ENCODE assay signal across 20 cellular contexts in genomic region chr17:80214012-80214877, GRCh38. TPM values are rescaled to one million over a fixed set of nuclear protein-coding genes. Genes with fewer than 3 reads are reported as not detected.
DNase-seq lines count a peak whose midpoint lies in the region; ATAC-seq, FAIRE-seq and TF ChIP-seq lines count a peak whose summit lies in the region.
"Had no signal": no experiment of that assay in that cellular context is flagged by ENCODE, and none has a peak within 500 bp of the region (broad histone marks: within the 10 kb centered on the region; RNA-seq: fewer than 3 reads in every experiment).

No MANE protein-coding gene starts in this region.

- H3K4me1 ChIP-seq in HepG2 (ENCODE audit: insufficient read depth, low read length), result peaks cover 12% of the 10 kb centered on the region
- peaks cover 0 to 2% (median 0%) of the 10 kb centered on the region in 4 donors for H3K4me1 ChIP-seq in right lobe of liver
- H3K4me1 ChIP-seq in GM23338 (ENCODE audit: insufficient read depth), result no peaks in the 10 kb centered on the region
- peaks cover 0 to 2% of the 10 kb centered on the region in 2 donors for H3K4me1 ChIP-seq in kidney (ENCODE audit: control insufficient read depth in 1 of 2, insufficient read depth in 1 of 2, low read depth in 1 of 2, low read length in 2 of 2)

- H3F3A ChIP-seq in GM23338 (replicated peaks; ENCODE audit: low read depth), result peaks cover 2% of the 10 kb centered on the region; the same call in 1 of the 2 replicates

- POLR2A ChIA-PET in HepG2 (lab: Yijun Ruan, JAX), result no interaction called here

- BruUV-seq in HepG2 (replicated peaks; lab: Mats Ljungman, UMichigan), result no TSS peak

- no peak overlapping the region for H3K27ac Mint-ChIP-seq in GM23338
- H3K27ac Mint-ChIP-seq: CD4-positive, CD25-positive, alpha-beta regulatory T cell; CD8-positive, alpha-beta memory T cell had no signal

- no peak overlapping the region for H3K4me3 Mint-ChIP-seq in GM23338
- H3K4me3 Mint-ChIP-seq: CD4-positive, CD25-positive, alpha-beta regulatory T cell; CD8-positive, alpha-beta memory T cell had no signal

- H3K79me2 ChIP-seq in HepG2 (ENCODE audit: insufficient read depth, low read length) (no peaks in the 10 kb centered on the region), GM23338 (replicated peaks; ENCODE audit: insufficient read depth) (no peaks in the 10 kb centered on the region)

- 95% methylated on average over 48 of the region's 48 CpGs for WGBS in HepG2 (ENCODE audit: low lambda C conversion rate)
- WGBS in right lobe of liver (ENCODE audit: insufficient coverage, low coverage, low lambda C conversion rate, missing lambda C conversion rate), result no CpG with 5 or more reads among the region's 48 CpGs

- DNase-seq in HepG2 (ENCODE audit: low spot score) (no peak), right lobe of liver (no peak), GM23338 (ENCODE audit: low spot score) (no peak), kidney (peak; percentile 56), LoVo (ENCODE audit: low spot score) (no peak), medulla oblongata (ENCODE audit: extremely low spot score) (no peak)
- DNase-seq: ACHN; CD4-positive, CD25-positive, alpha-beta regulatory T cell; CD8-positive, alpha-beta memory T cell; COR-L47; DMS 273 treated with DMSO at 0.1 percent for 48 hours; DMS53; DND-41; EL had no signal

- H4K20me1 ChIP-seq in HepG2 (ENCODE audit: insufficient read depth, low read length) (no peaks in the 10 kb centered on the region), GM23338 (replicated peaks; ENCODE audit: insufficient read depth) (no peaks in the 10 kb centered on the region)

- ATAC-seq in HepG2, result no peak
- no peak for ATAC-seq in right lobe of liver
- ATAC-seq in GM23338, result 0 out of 3 replicates have a peak, but pooled peaks have one; percentile 20
- no peak for ATAC-seq in HG03469 (IDR thresholded peaks at IDR 0.05; ENCODE audit: unreplicated experiment)
- ATAC-seq: GM12878 had no signal

- no peak for TF ChIP-seq POLR2A in HepG2 (IDR thresholded peaks at IDR 0.05; ENCODE audit: insufficient read depth in 1 of 2, low read depth in 2 of 2, low read length in 2 of 2)
- no peak for TF ChIP-seq POLR2A in right lobe of liver (IDR thresholded peaks at IDR 0.05)

- H3K4me2 ChIP-seq in HepG2 (ENCODE audit: low read depth, low read length) (no peak overlapping the region), GM23338 (no peak overlapping the region)

- H3K9me3 Mint-ChIP-seq in GM23338, result no peaks in the 10 kb centered on the region
- H3K9me3 Mint-ChIP-seq: CD4-positive, CD25-positive, alpha-beta regulatory T cell; CD8-positive, alpha-beta memory T cell had no signal

- H3K9me2 ChIP-seq in GM23338 (ENCODE audit: insufficient read depth), result no peaks in the 10 kb centered on the region

- no peak overlapping the region for H2AFZ ChIP-seq in HepG2 (ENCODE audit: low read length)
- H2AFZ ChIP-seq in GM23338, result no peak overlapping the region

- TF ChIP-seq RAD21 in HepG2 (CRISPR knock-in tag; IDR thresholded peaks at IDR 0.05), result no peak

- H3K27ac ChIP-seq in HepG2 (ENCODE audit: extremely low read length, insufficient read depth, low read length), result no peak overlapping the region
- H3K27ac ChIP-seq in right lobe of liver, result no peak overlapping the region
- H3K27ac ChIP-seq in GM23338 (ENCODE audit: low read depth), result no peak overlapping the region
- H3K27ac ChIP-seq in kidney (ENCODE audit: low read depth in 2 of 2, low read length in 2 of 2), result no peak overlapping the region

- FAIRE-seq in HepG2 (lab: Jason Lieb, UNC) (no peak), kidney (lab: Jason Lieb, UNC) (no peak)
- FAIRE-seq: A204.1, GM12878, H1 had no signal

- TF ChIP-seq CTCF in HepG2 (CRISPR knock-in tag; IDR thresholded peaks at IDR 0.05), result no peak
- no peak for TF ChIP-seq CTCF in right lobe of liver (IDR thresholded peaks at IDR 0.05)
- TF ChIP-seq CTCF in GM23338 (conservative IDR thresholded peaks at IDR 0.05; ENCODE audit: low read depth in 2 of 2), result no peak
- no peak for TF ChIP-seq CTCF in kidney (IDR thresholded peaks at IDR 0.05; ENCODE audit: borderline replicate concordance, extremely low read depth, insufficient read depth)

- H3K36me3 ChIP-seq in HepG2 (replicated peaks in 1 of 2; ENCODE audit: control insufficient read depth in 1 of 2, insufficient read depth in 2 of 2, low read length in 2 of 2) (peaks cover 22 to 45% of the 10 kb centered on the region in 2 experiments), right lobe of liver (peaks cover 0 to 39% (median 9%) of the 10 kb centered on the region in 4 donors), GM23338 (ENCODE audit: insufficient read depth) (no peaks in the 10 kb centered on the region; the same call in 1 of the 2 replicates), kidney (ENCODE audit: control insufficient read depth in 1 of 2, insufficient read depth in 2 of 2, low read length in 2 of 2) (peaks cover 15 to 16% of the 10 kb centered on the region in 2 donors)

- in situ Hi-C loops in HepG2 (cut with HindIII; ENCODE audit: extremely low pct_ligation_motif_present, low pct_unique_long_range_greater_than_20kb), result no loop called here

- intact Hi-C loops in HepG2 (cut with micrococcal nuclease; ENCODE audit: unreplicated experiment) (no loop called here), right lobe of liver (cut with DNase I) (no loop called here), kidney (cut with DNase I) (no loop called here)

- no peak overlapping the region for H3K4me3 ChIP-seq in HepG2 (replicated peaks in 1 of 3; ENCODE audit: insufficient read depth in 1 of 3, low read depth in 2 of 3, low read length in 3 of 3)
- H3K4me3 ChIP-seq in right lobe of liver, result no peak overlapping the region
- H3K4me3 ChIP-seq in GM23338, result no peak overlapping the region
- no peak overlapping the region for H3K4me3 ChIP-seq in kidney (ENCODE audit: low read length in 2 of 2)
- H3K4me3 ChIP-seq: GM12878, HAP-1 had no signal

- TF ChIP-seq EP300 in HepG2 (IDR thresholded peaks at IDR 0.05; ENCODE audit: low read depth in 2 of 2, low read length in 2 of 2) (no peak), HepG2 (CRISPR knock-in tag; IDR thresholded peaks at IDR 0.05; ENCODE audit: borderline replicate concordance) (no peak)

- H3K9ac ChIP-seq in HepG2 (ENCODE audit: insufficient read depth, low read depth, low read length) (no peak overlapping the region), kidney (ENCODE audit: low read length in 2 of 2) (no peak overlapping the region)

- CTCF ChIA-PET in HepG2 (lab: Yijun Ruan, JAX; ENCODE audit: low intra/inter-chr PET ratio, low total read pairs), result no interaction called here

- peaks cover 9% of the 10 kb centered on the region for H3K27me3 Mint-ChIP-seq in GM23338 (ENCODE audit: insufficient read depth, low read depth, poor library complexity)
- H3K27me3 Mint-ChIP-seq: CD8-positive, alpha-beta memory T cell had no signal

- H3K9me3 ChIP-seq in HepG2 (ENCODE audit: low read length) (no peaks in the 10 kb centered on the region), right lobe of liver (no peaks in the 10 kb centered on the region), kidney (ENCODE audit: control insufficient read depth in 1 of 2, low read length in 2 of 2) (no peaks in the 10 kb centered on the region)
- H3K9me3 ChIP-seq: HAP-1 had no signal

- no peaks in the 10 kb centered on the region for H3K27me3 ChIP-seq in HepG2 (ENCODE audit: control insufficient read depth in 1 of 2, insufficient read depth in 2 of 2, low read length in 2 of 2)
- no peaks in the 10 kb centered on the region for H3K27me3 ChIP-seq in right lobe of liver
- H3K27me3 ChIP-seq in GM23338 (ENCODE audit: insufficient read depth), result no peaks in the 10 kb centered on the region

- peaks cover under 1% of the 10 kb centered on the region; the same call in 2 of the 3 replicates for H3K4me1 Mint-ChIP-seq in GM23338

- peaks cover 26% of the 10 kb centered on the region for H3K36me3 Mint-ChIP-seq in GM23338 (ENCODE audit: low read depth)

RNA-seq across cellular contexts. Expression of gene SGSH, which starts 5.9 kb away (rescaled TPM):
- 5.5 and 12.2 TPM in 2 replicates for total RNA-seq in HepG2 (2016; rRNA removed; fragmentation: Illumina TruSeq; extraction: Trizol)
- 4.0 and 6.2 TPM in 2 replicates for total RNA-seq in HepG2 (2016; cell fraction: cytosol; rRNA removed; fragmentation: Illumina TruSeq; extraction: Trizol; ENCODE audit: low read depth)
- 4.5 and 13.3 TPM in 2 replicates for total RNA-seq in HepG2 (2016; cell fraction: insoluble cytoplasmic fraction; rRNA removed; fragmentation: Illumina TruSeq; extraction: Trizol)
- 6.1 and 6.4 TPM in 2 replicates for total RNA-seq in HepG2 (2016; cell fraction: membrane; rRNA removed; fragmentation: Illumina TruSeq; extraction: Trizol)
- total RNA-seq in HepG2 (2016; cell fraction: nucleus; rRNA removed; fragmentation: Illumina TruSeq; extraction: Trizol), result 18.5 and 23.9 TPM in 2 replicates
- 17.6 and 23.9 TPM in 2 replicates for polyA plus RNA-seq in HepG2 (2011; rRNA removed)
- 13.7 and 17.1 TPM in 2 replicates for polyA plus RNA-seq in HepG2 (2011; cell fraction: cytosol; rRNA removed)
- polyA plus RNA-seq in HepG2 (2011; cell fraction: nucleus; rRNA removed), result 145 and 163 TPM in 2 replicates
- 21.6 and 30.9 TPM in 2 replicates for polyA plus RNA-seq in HepG2 (2012)
- polyA plus RNA-seq in HepG2 (2016; cell fraction: cytosol; fragmentation: Illumina TruSeq; extraction: Trizol; ENCODE audit: low read depth), result 3.7 and 4.2 TPM in 2 replicates
- 7.1 and 11.5 TPM in 2 replicates for polyA plus RNA-seq in HepG2 (2016; cell fraction: insoluble cytoplasmic fraction; fragmentation: Illumina TruSeq; extraction: Trizol; ENCODE audit: low read depth)
- polyA plus RNA-seq in HepG2 (2016; cell fraction: membrane; fragmentation: Illumina TruSeq; extraction: Trizol; ENCODE audit: low read depth), result 7.0 and 7.3 TPM in 2 replicates
- 81.4 and 86.8 TPM in 2 replicates for polyA plus RNA-seq in HepG2 (2016; cell fraction: nucleus; fragmentation: Illumina TruSeq; extraction: Trizol; ENCODE audit: insufficient read depth, low read depth)
- 15.4 and 23.1 TPM in 2 replicates for polyA minus RNA-seq in HepG2 (2011; rRNA and poly(A)+ RNA removed; ENCODE audit: low replicate concordance)
- polyA minus RNA-seq in HepG2 (2011; cell fraction: cytosol; rRNA and poly(A)+ RNA removed), result 15.4 and 18.7 TPM in 2 replicates
- polyA minus RNA-seq in HepG2 (2011; cell fraction: nucleus; rRNA and poly(A)+ RNA removed), result 34.1 and 36.2 TPM in 2 replicates
- 10 to 100 TPM in 5 of 6 experiments, 1 to 10 TPM in 1; 9.7 to 23.5 (median 15.7) TPM for total RNA-seq in right lobe of liver
- total RNA-seq in GM23338 (2014; rRNA removed; shearing (Covaris generic)), result 9.6 and 26.9 TPM in 2 replicates
- polyA plus RNA-seq in GM23338 (2016; fragmentation: Nextera tagmentation; extraction: Ambion mirVana), result 17.5 and 18.6 TPM in 2 replicates
- total RNA-seq in kidney, result 63.2 TPM
- polyA plus RNA-seq in kidney (ENCODE audit: insufficient read depth, low read depth, low replicate concordance), result 25.9 TPM

RNA-seq across cellular contexts. Expression of gene SLC26A11, which starts 6.0 kb away (rescaled TPM):
- total RNA-seq in HepG2 (2016; rRNA removed; fragmentation: Illumina TruSeq; extraction: Trizol) (3.1 and 8.7 TPM in 2 replicates), right lobe of liver (1 to 10 TPM; 5.8 to 9.8 (median 6.5) TPM), kidney (24.5 TPM)
- 3.2 and 3.4 TPM in 2 replicates for total RNA-seq in HepG2 (2016; cell fraction: cytosol; rRNA removed; fragmentation: Illumina TruSeq; extraction: Trizol; ENCODE audit: low read depth)
- total RNA-seq in HepG2 (2016; cell fraction: insoluble cytoplasmic fraction; rRNA removed; fragmentation: Illumina TruSeq; extraction: Trizol), result 3.5 and 11.2 TPM in 2 replicates
- 3.1 and 3.2 TPM in 2 replicates for total RNA-seq in HepG2 (2016; cell fraction: membrane; rRNA removed; fragmentation: Illumina TruSeq; extraction: Trizol)
- 12.9 and 13.6 TPM in 2 replicates for total RNA-seq in HepG2 (2016; cell fraction: nucleus; rRNA removed; fragmentation: Illumina TruSeq; extraction: Trizol)
- polyA plus RNA-seq in HepG2 (2011; rRNA removed) (13.2 and 21.1 TPM in 2 replicates), GM23338 (2016; fragmentation: Nextera tagmentation; extraction: Ambion mirVana) (10.8 and 10.9 TPM in 2 replicates), kidney (ENCODE audit: insufficient read depth, low read depth, low replicate concordance) (11.3 TPM)
- 5.5 and 7.6 TPM in 2 replicates for polyA plus RNA-seq in HepG2 (2011; cell fraction: cytosol; rRNA removed)
- 121 and 146 TPM in 2 replicates for polyA plus RNA-seq in HepG2 (2011; cell fraction: nucleus; rRNA removed)
- 7.0 and 18.5 TPM in 2 replicates for polyA plus RNA-seq in HepG2 (2012)
- 0.73 and 1.0 TPM in 2 replicates for polyA plus RNA-seq in HepG2 (2016; cell fraction: cytosol; fragmentation: Illumina TruSeq; extraction: Trizol; ENCODE audit: low read depth)
- 2.8 and 4.4 TPM in 2 replicates for polyA plus RNA-seq in HepG2 (2016; cell fraction: insoluble cytoplasmic fraction; fragmentation: Illumina TruSeq; extraction: Trizol; ENCODE audit: low read depth)
- polyA plus RNA-seq in HepG2 (2016; cell fraction: membrane; fragmentation: Illumina TruSeq; extraction: Trizol; ENCODE audit: low read depth), result 1.4 and 2.3 TPM in 2 replicates
- polyA plus RNA-seq in HepG2 (2016; cell fraction: nucleus; fragmentation: Illumina TruSeq; extraction: Trizol; ENCODE audit: insufficient read depth, low read depth), result 29.5 and 32.2 TPM in 2 replicates
- polyA minus RNA-seq in HepG2 (2011; rRNA and poly(A)+ RNA removed; ENCODE audit: low replicate concordance), result 7.7 and 20.5 TPM in 2 replicates
- 5.6 and 11.8 TPM in 2 replicates for polyA minus RNA-seq in HepG2 (2011; cell fraction: cytosol; rRNA and poly(A)+ RNA removed)
- 22.4 and 23.0 TPM in 2 replicates for polyA minus RNA-seq in HepG2 (2011; cell fraction: nucleus; rRNA and poly(A)+ RNA removed)
- 16.1 and 23.0 TPM in 2 replicates for total RNA-seq in GM23338 (2014; rRNA removed; shearing (Covaris generic))

RNA-seq across cellular contexts. Expression of gene CARD14, which starts 44.4 kb away (rescaled TPM):
- total RNA-seq in HepG2 (2016; rRNA removed; fragmentation: Illumina TruSeq; extraction: Trizol) (0.11 TPM in 1 of 2 replicates, not detected in the other), right lobe of liver (under 1 TPM in 3 of 6 experiments, not detected in 3; 0.20 to 0.29 (median 0.22) TPM), kidney (1.7 TPM)
- not detected in 2 replicates for total RNA-seq in HepG2 (2016; cell fraction: cytosol; rRNA removed; fragmentation: Illumina TruSeq; extraction: Trizol; ENCODE audit: low read depth)
- total RNA-seq in HepG2 (2016; cell fraction: insoluble cytoplasmic fraction; rRNA removed; fragmentation: Illumina TruSeq; extraction: Trizol), result 0.06 TPM in 1 of 2 replicates, not detected in the other
- total RNA-seq in HepG2 (2016; cell fraction: membrane; rRNA removed; fragmentation: Illumina TruSeq; extraction: Trizol), result not detected in 2 replicates
- not detected in 2 replicates for total RNA-seq in HepG2 (2016; cell fraction: nucleus; rRNA removed; fragmentation: Illumina TruSeq; extraction: Trizol)
- polyA plus RNA-seq in HepG2 (2011; rRNA removed) (0.03 TPM in 1 of 2 replicates, not detected in the other), GM23338 (2016; fragmentation: Nextera tagmentation; extraction: Ambion mirVana) (0.08 TPM in 1 of 2 replicates, not detected in the other), kidney (ENCODE audit: insufficient read depth, low read depth, low replicate concordance) (0.17 TPM)
- not detected in 2 replicates for polyA plus RNA-seq in HepG2 (2011; cell fraction: cytosol; rRNA removed)
- polyA plus RNA-seq in HepG2 (2011; cell fraction: nucleus; rRNA removed), result 0.05 and 0.11 TPM in 2 replicates
- polyA plus RNA-seq in HepG2 (2012), result 0.16 and 0.19 TPM in 2 replicates
- not detected in 2 replicates for polyA plus RNA-seq in HepG2 (2016; cell fraction: cytosol; fragmentation: Illumina TruSeq; extraction: Trizol; ENCODE audit: low read depth)
- polyA plus RNA-seq in HepG2 (2016; cell fraction: insoluble cytoplasmic fraction; fragmentation: Illumina TruSeq; extraction: Trizol; ENCODE audit: low read depth), result not detected in 2 replicates
- not detected in 2 replicates for polyA plus RNA-seq in HepG2 (2016; cell fraction: membrane; fragmentation: Illumina TruSeq; extraction: Trizol; ENCODE audit: low read depth)
- 0.21 TPM in 1 of 2 replicates, not detected in the other for polyA plus RNA-seq in HepG2 (2016; cell fraction: nucleus; fragmentation: Illumina TruSeq; extraction: Trizol; ENCODE audit: insufficient read depth, low read depth)
- 0.22 and 5.5 TPM in 2 replicates for polyA minus RNA-seq in HepG2 (2011; rRNA and poly(A)+ RNA removed; ENCODE audit: low replicate concordance)
- polyA minus RNA-seq in HepG2 (2011; cell fraction: cytosol; rRNA and poly(A)+ RNA removed), result not detected in 2 replicates
- not detected in 2 replicates for polyA minus RNA-seq in HepG2 (2011; cell fraction: nucleus; rRNA and poly(A)+ RNA removed)
- 0.52 TPM in 1 of 2 replicates, not detected in the other for total RNA-seq in GM23338 (2014; rRNA removed; shearing (Covaris generic))
- total RNA-seq: CD4-positive, CD25-positive, alpha-beta regulatory T cell; CD8-positive, alpha-beta memory T cell; GM12878; H1 had no signal
- polyA plus RNA-seq: BJ; CD8-positive, alpha-beta memory T cell had no signal

RNA-seq across cellular contexts. Expression of gene RNF213, which starts 46.4 kb away (rescaled TPM):
- 38.7 and 42.8 TPM in 2 replicates for total RNA-seq in HepG2 (2016; rRNA removed; fragmentation: Illumina TruSeq; extraction: Trizol)
- total RNA-seq in HepG2 (2016; cell fraction: cytosol; rRNA removed; fragmentation: Illumina TruSeq; extraction: Trizol; ENCODE audit: low read depth), result 8.0 and 9.3 TPM in 2 replicates
- total RNA-seq in HepG2 (2016; cell fraction: insoluble cytoplasmic fraction; rRNA removed; fragmentation: Illumina TruSeq; extraction: Trizol), result 36.5 and 38.8 TPM in 2 replicates
- 12.8 and 13.4 TPM in 2 replicates for total RNA-seq in HepG2 (2016; cell fraction: membrane; rRNA removed; fragmentation: Illumina TruSeq; extraction: Trizol)
- 57.4 and 57.5 TPM in 2 replicates for total RNA-seq in HepG2 (2016; cell fraction: nucleus; rRNA removed; fragmentation: Illumina TruSeq; extraction: Trizol)
- polyA plus RNA-seq in HepG2 (2011; rRNA removed), result 38.6 and 44.0 TPM in 2 replicates
- polyA plus RNA-seq in HepG2 (2011; cell fraction: cytosol; rRNA removed), result 16.4 and 18.9 TPM in 2 replicates
- polyA plus RNA-seq in HepG2 (2011; cell fraction: nucleus; rRNA removed), result 134 and 171 TPM in 2 replicates
- 28.2 and 46.6 TPM in 2 replicates for polyA plus RNA-seq in HepG2 (2012)
- 1.4 and 2.0 TPM in 2 replicates for polyA plus RNA-seq in HepG2 (2016; cell fraction: cytosol; fragmentation: Illumina TruSeq; extraction: Trizol; ENCODE audit: low read depth)
- 23.5 and 27.4 TPM in 2 replicates for polyA plus RNA-seq in HepG2 (2016; cell fraction: insoluble cytoplasmic fraction; fragmentation: Illumina TruSeq; extraction: Trizol; ENCODE audit: low read depth)
- polyA plus RNA-seq in HepG2 (2016; cell fraction: membrane; fragmentation: Illumina TruSeq; extraction: Trizol; ENCODE audit: low read depth), result 3.4 and 3.7 TPM in 2 replicates
- polyA plus RNA-seq in HepG2 (2016; cell fraction: nucleus; fragmentation: Illumina TruSeq; extraction: Trizol; ENCODE audit: insufficient read depth, low read depth), result 77.8 and 79.2 TPM in 2 replicates
- polyA minus RNA-seq in HepG2 (2011; rRNA and poly(A)+ RNA removed; ENCODE audit: low replicate concordance), result 133 and 148 TPM in 2 replicates
- 36.1 and 37.6 TPM in 2 replicates for polyA minus RNA-seq in HepG2 (2011; cell fraction: cytosol; rRNA and poly(A)+ RNA removed)
- 108 and 132 TPM in 2 replicates for polyA minus RNA-seq in HepG2 (2011; cell fraction: nucleus; rRNA and poly(A)+ RNA removed)
- total RNA-seq in right lobe of liver, result 10 to 100 TPM; 59.1 to 87.7 (median 73.0) TPM
- 52.5 and 67.2 TPM in 2 replicates for total RNA-seq in GM23338 (2014; rRNA removed; shearing (Covaris generic))
- 21.2 and 21.9 TPM in 2 replicates for polyA plus RNA-seq in GM23338 (2016; fragmentation: Nextera tagmentation; extraction: Ambion mirVana)
- 276 TPM for total RNA-seq in kidney
- 43.4 TPM for polyA plus RNA-seq in kidney (ENCODE audit: insufficient read depth, low read depth, low replicate concordance)
